ENCODE assay signal across 23 cellular contexts in the genomic region with DNA sequence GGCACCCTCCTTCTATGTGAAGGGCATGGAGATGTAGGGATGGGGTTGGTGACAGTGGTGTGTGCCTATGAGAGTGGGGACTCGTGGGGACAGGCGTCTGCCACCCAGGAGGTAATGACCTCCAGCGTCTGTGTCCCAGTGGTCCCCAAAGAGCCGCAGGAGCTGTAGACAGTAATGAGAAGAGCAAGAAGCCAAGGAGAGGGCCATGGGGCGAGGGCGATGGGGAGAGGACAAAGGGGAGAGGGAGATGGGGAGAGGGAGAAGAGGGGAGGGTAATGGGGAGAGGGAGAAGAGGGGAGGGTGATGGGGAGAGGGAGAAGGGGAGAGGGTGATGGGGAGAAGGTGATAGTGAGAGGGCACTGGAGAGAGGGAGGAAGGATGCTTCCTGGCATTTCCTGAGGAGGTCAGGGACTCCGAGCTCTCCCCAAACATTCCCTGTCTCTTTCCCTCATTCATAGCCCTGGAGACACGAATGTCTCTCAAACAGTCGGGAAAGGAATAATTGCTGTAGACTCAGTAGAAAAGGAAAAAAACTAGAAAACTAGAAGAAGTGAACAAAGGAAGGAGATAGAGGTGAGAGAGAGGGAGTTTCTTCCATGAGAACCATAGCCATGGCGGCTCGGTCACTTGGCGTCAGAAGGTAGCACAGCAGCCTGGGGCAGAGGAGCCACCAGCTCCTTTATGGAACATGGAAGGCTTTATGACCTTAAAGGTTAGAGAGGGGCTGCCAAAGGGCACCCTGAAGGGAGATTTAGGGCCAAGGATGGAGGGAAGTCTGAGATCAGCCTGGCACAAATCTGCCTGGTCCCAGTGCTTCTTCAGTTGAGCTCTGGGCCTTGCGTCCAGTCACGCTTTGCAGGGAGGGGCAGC. TPM values are rescaled to one million over a fixed set of nuclear protein-coding genes. Genes with fewer than 3 reads are reported as not detected.
A peak's percentile ranks its signal among the peaks of the same experiment; 100 is the strongest.
DNase-seq lines count a peak whose midpoint lies in the region; ATAC-seq, FAIRE-seq and TF ChIP-seq lines count a peak whose summit lies in the region.
"Had no signal": no experiment of that assay in that cellular context is flagged by ENCODE, and none has a peak within 500 bp of the region (broad histone marks: within the 10 kb centered on the region; RNA-seq: fewer than 3 reads in every experiment).

No MANE protein-coding gene starts in this region.

- H3K9me3 ChIP-seq in A549 (no peaks in the 10 kb centered on the region), RWPE2 (ENCODE audit: severe bottlenecking) (no peaks in the 10 kb centered on the region)
- H3K9me3 ChIP-seq: mucosa of descending colon had no signal

- peak overlapping the region; percentile 76 for H3K4me2 ChIP-seq in A549

- no peak for DNase-seq in A549 (ENCODE audit: low read depth in 1 of 2, low spot score in 1 of 2)
- DNase-seq in RWPE2 (ENCODE audit: low spot score), result peak; percentile 10
- DNase-seq in kidney tubule cell (ENCODE audit: low spot score), result peak; percentile 50
- peak; percentile 13 for DNase-seq in renal cortical epithelial cell (ENCODE audit: low read depth)
- no peak for DNase-seq in caudate nucleus (lab: John Stamatoyannopoulos, UW)
- no peak for DNase-seq in NCI-H524 (lab: John Stamatoyannopoulos, UW)
- DNase-seq in RKO (ENCODE audit: low spot score), result no peak
- no peak for DNase-seq in NCI-H2171 treated with DMSO at 0.1 percent for 48 hours (lab: John Stamatoyannopoulos, UW)
- DNase-seq: activated CD4-positive, CD25-positive, alpha-beta regulatory T cell treated with anti-CD3 and anti-CD28 coated beads, Interleukin-2, amount 50 U/mL, for 72 hours; activated CD8-positive, alpha-beta memory T cell treated with anti-CD3 and anti-CD28 coated beads for 24 hours; activated naive CD8-positive, alpha-beta T cell treated with anti-CD3 and anti-CD28 coated beads, Interleukin-2, amount 10 ng/mL, durations not matched to agents 7 days and 5 days; brain microvascular endothelial cell; CD8-positive, alpha-beta T cell; foreskin melanocyte; Kasumi-1; left colon; mucosa of descending colon; NCI-H1092; NCI-H2081 treated with DMSO at 0.1 percent for 48 hours; NCI-H510A treated with DMSO at 0.1 percent for 48 hours; stimulated activated CD4-positive, alpha-beta T cell treated with anti-CD3 and anti-CD28 coated beads, Interleukin-2, amount 100 ng/mL, for 24 hours; SW 1271 had no signal

- CTCF ChIA-PET in A549 (lab: Yijun Ruan, JAX), result interaction anchor here (0.8 to 4.8 kb wide), 7 partner anchors 9 to 177 kb away, joined by 3 to 35 read pairs (median 6); no protein-coding TSS in a partner anchor

- no peak for TF ChIP-seq RAD21 in A549 (conservative IDR thresholded peaks at IDR 0.05 in 1 of 2, IDR thresholded peaks at IDR 0.05 in 1 of 2)

- ATAC-seq in A549 (no peak), RWPE2 (ENCODE audit: low read depth) (no peak)
- ATAC-seq: CD8-positive, alpha-beta T cell; left colon had no signal

- no peak overlapping the region for H3K4me3 ChIP-seq in A549
- no peak overlapping the region for H3K4me3 ChIP-seq in RWPE2 (ENCODE audit: severe bottlenecking)
- H3K4me3 ChIP-seq: mucosa of descending colon had no signal

- no peaks in the 10 kb centered on the region for H3K36me3 ChIP-seq in RWPE2 (ENCODE audit: low read depth)
- H3K36me3 ChIP-seq: brain microvascular endothelial cell had no signal

- TF ChIP-seq EP300 in A549 (IDR thresholded peaks at IDR 0.05), result no peak

- TF ChIP-seq POLR2A in A549 (IDR thresholded peaks at IDR 0.05; ENCODE audit: low read length), result no peak

- no peak for TF ChIP-seq CTCF in A549 (IDR thresholded peaks at IDR 0.05)
- no peak for TF ChIP-seq CTCF in RWPE2 (IDR thresholded peaks at IDR 0.05; ENCODE audit: poor library complexity, severe bottlenecking)

- 93% methylated on average over 14 of the region's 14 CpGs for WGBS in A549 (ENCODE audit: missing lambda C conversion rate)

- H3K27me3 ChIP-seq in RWPE2 (ENCODE audit: insufficient read depth, poor library complexity, severe bottlenecking), result no peaks in the 10 kb centered on the region
- H3K27me3 ChIP-seq: brain microvascular endothelial cell had no signal

- POLR2A ChIA-PET in A549 (lab: Yijun Ruan, JAX), result no interaction called here

- FAIRE-seq in A549 (lab: Jason Lieb, UNC), result no peak
- FAIRE-seq: endothelial cell of umbilical vein had no signal

- H3K27ac ChIP-seq in A549, result peak overlapping the region; percentile 96
- H3K27ac ChIP-seq in RWPE2 (ENCODE audit: poor library complexity, severe bottlenecking), result no peak overlapping the region
- no peak overlapping the region for H3K27ac ChIP-seq in caudate nucleus (ENCODE audit: low read depth, low read length)
- H3K27ac ChIP-seq: brain microvascular endothelial cell had no signal

- H3K4me1 ChIP-seq in A549 (peaks cover 84% of the 10 kb centered on the region), RWPE2 (ENCODE audit: insufficient read depth, poor library complexity, severe bottlenecking) (peaks cover 14% of the 10 kb centered on the region)

TF ChIP-seq in A549, 52 proteins besides CTCF, POLR2A, EP300 and RAD21:
- TF ChIP-seq RFX5 (IDR thresholded peaks at IDR 0.05) (no peak), HEYL (CRISPR knock-in tag; IDR thresholded peaks at IDR 0.05) (no peak), MAFK (IDR thresholded peaks at IDR 0.05; ENCODE audit: partially characterized antibody) (no peak), FOXS1 (CRISPR knock-in tag; IDR thresholded peaks at IDR 0.05) (no peak), EHMT2 (IDR thresholded peaks at IDR 0.05; ENCODE audit: low read depth) (no peak), BCL3 (IDR thresholded peaks at IDR 0.05) (no peak), SREBF2 (IDR thresholded peaks at IDR 0.05) (no peak), ZC3H11A (IDR thresholded peaks at IDR 0.05) (no peak), KDM5A (IDR thresholded peaks at IDR 0.05) (no peak), TFCP2L1 (CRISPR knock-in tag; IDR thresholded peaks at IDR 0.05) (no peak), KDM1A (IDR thresholded peaks at IDR 0.05; ENCODE audit: low read depth) (no peak), MYC (IDR thresholded peaks at IDR 0.05; ENCODE audit: borderline replicate concordance, low read length) (no peak), POLR2AphosphoS2 (conservative IDR thresholded peaks at IDR 0.05; ENCODE audit: low read length) (no peak), PBX3 (IDR thresholded peaks at IDR 0.05) (no peak)
- TF ChIP-seq, protein P1, sequence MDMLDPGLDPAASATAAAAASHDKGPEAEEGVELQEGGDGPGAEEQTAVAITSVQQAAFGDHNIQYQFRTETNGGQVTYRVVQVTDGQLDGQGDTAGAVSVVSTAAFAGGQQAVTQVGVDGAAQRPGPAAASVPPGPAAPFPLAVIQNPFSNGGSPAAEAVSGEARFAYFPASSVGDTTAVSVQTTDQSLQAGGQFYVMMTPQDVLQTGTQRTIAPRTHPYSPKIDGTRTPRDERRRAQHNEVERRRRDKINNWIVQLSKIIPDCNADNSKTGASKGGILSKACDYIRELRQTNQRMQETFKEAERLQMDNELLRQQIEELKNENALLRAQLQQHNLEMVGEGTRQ (IDR thresholded peaks at IDR 0.05), result no peak
- TF ChIP-seq, protein P2, sequence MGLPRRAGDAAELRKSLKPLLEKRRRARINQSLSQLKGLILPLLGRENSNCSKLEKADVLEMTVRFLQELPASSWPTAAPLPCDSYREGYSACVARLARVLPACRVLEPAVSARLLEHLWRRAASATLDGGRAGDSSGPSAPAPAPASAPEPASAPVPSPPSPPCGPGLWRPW (IDR thresholded peaks at IDR 0.05), result no peak
TF ChIP-seq in A549: peak in this region for 0.

RNA-seq across cellular contexts. Expression of gene PSD4, which starts 39.5 kb away (rescaled TPM):
- 5.4 and 6.7 TPM in 2 replicates for polyA plus RNA-seq in A549 (2011; rRNA removed)
- 4.3 and 5.3 TPM in 2 replicates for polyA plus RNA-seq in A549 (2012; cell fraction: cytosol; rRNA removed)
- polyA plus RNA-seq in A549 (2012; cell fraction: nucleus; rRNA removed), result 5.9 and 6.1 TPM in 2 replicates
- polyA plus RNA-seq in A549 (2017; fragmentation: RNase III; extraction: RNeasy Plus Mini Kit Qiagen cat#74134 plus additional on column Dnase treatment), result 13.9 to 21.6 TPM (median 21.1 TPM) in 3 replicates
- 8.2 and 8.3 TPM in 2 replicates for polyA minus RNA-seq in A549 (2011; rRNA and poly(A)+ RNA removed)
- 13.5 and 28.7 TPM in 2 replicates for total RNA-seq in renal cortical epithelial cell

Comparison
In these comparisons a context has a peak if more than half of its experiments do, and no peak if none do; other contexts are left out.
1. DNase-seq: peak in RWPE2 (single experiment), kidney tubule cell (single experiment) and renal cortical epithelial cell (single experiment); none in A549 (0 of 2), caudate nucleus (0 of 61), NCI-H524 (0 of 2), RKO (single experiment) and NCI-H2171 treated with DMSO at 0.1 percent for 48 hours (single experiment).
2. H3K27ac ChIP-seq: peak in A549 (2 of 2); none in RWPE2 (single experiment) and caudate nucleus (single experiment).